Comparison of ENCODE assay signal across 8 cellular contexts in the genomic region with DNA sequence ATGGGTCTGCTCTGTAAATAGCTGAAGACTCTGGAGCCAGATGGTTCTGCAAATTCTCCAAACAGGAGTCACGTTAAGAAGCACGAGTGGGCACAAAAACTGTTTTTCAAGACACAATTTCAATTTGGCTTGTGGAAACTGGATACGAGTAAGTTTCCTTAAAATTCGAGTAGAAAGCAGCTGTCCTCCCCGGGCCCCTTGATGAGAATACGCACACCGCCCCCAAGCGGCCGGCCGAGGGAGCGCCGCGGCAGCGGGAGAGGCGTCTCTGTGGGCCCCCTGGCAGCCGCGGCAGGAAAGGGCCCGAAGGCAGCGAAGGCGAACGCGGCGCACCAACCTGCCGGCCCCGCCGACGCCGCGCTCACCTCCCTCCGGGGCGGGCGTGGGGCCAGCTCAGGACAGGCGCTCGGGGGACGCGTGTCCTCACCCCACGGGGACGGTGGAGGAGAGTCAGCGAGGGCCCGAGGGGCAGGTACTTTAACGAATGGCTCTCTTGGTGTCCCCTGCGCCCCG. TPM values are rescaled to one million over a fixed set of nuclear protein-coding genes. Genes with fewer than 3 reads are reported as not detected.
DNase-seq lines count a peak whose midpoint lies in the region; ATAC-seq, FAIRE-seq and TF ChIP-seq lines count a peak whose summit lies in the region.

No MANE protein-coding gene starts in this region.

- H4K5ac ChIP-seq in IMR-90 (ENCODE audit: low read depth, low read length) = peak overlapping the region; percentile 54

- CTCF ChIA-PET in IMR-90 (lab: Yijun Ruan, JAX) = interaction anchor here (0.6 to 1.8 kb wide), 11 partner anchors 52 to 610 kb away, joined by 3 to 13 read pairs (median 3); no protein-coding TSS in a partner anchor

- H3K4me3 ChIP-seq in IMR-90 (ENCODE audit: insufficient read depth, low read depth, low read length) = peak overlapping the region; percentile 46
- peak overlapping the region; percentile 52 to 96 (median 76) for H3K4me3 ChIP-seq in fibroblast of lung (replicated peaks in 1 of 4; ENCODE audit: control extremely low read depth in 1 of 4, insufficient read depth in 1 of 4, low read depth in 3 of 4, low read length in 4 of 4)

- WGBS in IMR-90 (ENCODE audit: extremely low coverage in 2 of 2, insufficient read length in 1 of 2), 2 experiments = 0% methylated on average over 27 of the region's 43 CpGs; no CpG with 5 or more reads in 1 of the 2 experiments

- peak overlapping the region; percentile 37 to 76 for H3K27ac Mint-ChIP-seq in natural killer cell
- no peak overlapping the region for H3K27ac Mint-ChIP-seq in stimulated activated effector memory CD8-positive, alpha-beta T cell treated with anti-CD3 and anti-CD28 coated beads, Interleukin-12 subunit alpha, Interleukin-12 subunit beta, amount 100 ng/mL, for 72 hours

- FAIRE-seq in RCC 7860 (lab: Jason Lieb, UNC) = no peak

- peaks cover 8 to 22% of the 10 kb centered on the region in 2 donors for H3K27me3 Mint-ChIP-seq in natural killer cell (ENCODE audit: low read depth in 2 of 2)

- DNase-seq in CMK (ENCODE audit: low read depth) (peak; percentile 47), IMR-90 (peak; percentile 98), RCC 7860 (ENCODE audit: low spot score) (peak; percentile 71), fibroblast of lung (ENCODE audit: low read depth in 2 of 2) (peak; percentile 94 to 97), natural killer cell (peak; percentile 94)
- peak; percentile 73 to 81 for DNase-seq in activated T-helper 1 cell treated with anti-CD3 and anti-CD28 coated beads, Interleukin-2, amount 50 U/mL, for 16 hours (ENCODE audit: low read depth in 1 of 2, low spot score in 1 of 2)
- peak; percentile 95 for DNase-seq in stimulated activated effector memory CD8-positive, alpha-beta T cell treated with anti-CD3 and anti-CD28 coated beads, Interleukin-12 subunit alpha, Interleukin-12 subunit beta, amount 100 ng/mL, for 72 hours (ENCODE audit: low spot score in 2 of 2)

- H2BK20ac ChIP-seq in IMR-90 (ENCODE audit: low read depth, low read length) = peak overlapping the region; percentile 78

- BruUV-seq in IMR-90 (replicated peaks; lab: Mats Ljungman, UMichigan) = no TSS peak

- H3K4me1 ChIP-seq in IMR-90 (ENCODE audit: control insufficient read depth, insufficient read depth, low read length) (peaks cover 8% of the 10 kb centered on the region), fibroblast of lung (ENCODE audit: control insufficient read depth, extremely low read depth, insufficient read depth, low read length) (peaks cover 11% of the 10 kb centered on the region)

- no peaks in the 10 kb centered on the region for H3K9me3 Mint-ChIP-seq in natural killer cell
- no peaks in the 10 kb centered on the region for H3K9me3 Mint-ChIP-seq in stimulated activated effector memory CD8-positive, alpha-beta T cell treated with anti-CD3 and anti-CD28 coated beads, Interleukin-12 subunit alpha, Interleukin-12 subunit beta, amount 100 ng/mL, for 72 hours

- H2AK5ac ChIP-seq in IMR-90 (ENCODE audit: low read depth, low read length) = peak overlapping the region; percentile 46

- H3K27me3 ChIP-seq in IMR-90 (ENCODE audit: control insufficient read depth, insufficient read depth, low read length) = no peaks in the 10 kb centered on the region
- no peaks in the 10 kb centered on the region for H3K27me3 ChIP-seq in fibroblast of lung (ENCODE audit: control insufficient read depth, insufficient read depth, low read length)

- intact Hi-C loops in IMR-90 (cut with micrococcal nuclease) (loop anchor here (1.0 to 5.0 kb wide), 9 partner anchors 176 to 872 kb away; no protein-coding TSS in a partner anchor), natural killer cell (cut with micrococcal nuclease) (loop anchor here (1.0 to 10.0 kb wide), 5 partner anchors 177 to 1105 kb away; no protein-coding TSS in a partner anchor)

- POLR2A ChIA-PET in IMR-90 (lab: Charles Lee; ENCODE audit: unreplicated experiment) = interaction anchor here (0.6 to 2.7 kb wide), 20 partner anchors 25 to 763 kb away, joined by 3 to 23 read pairs (median 4); no protein-coding TSS in a partner anchor

- peak; percentile 99 for TF ChIP-seq CTCF in IMR-90 (conservative IDR thresholded peaks at IDR 0.05; ENCODE audit: low read depth, low read length)
- TF ChIP-seq CTCF in fibroblast of lung (conservative IDR thresholded peaks at IDR 0.05 in 1 of 2, IDR thresholded peaks at IDR 0.05 in 1 of 2; ENCODE audit: low read depth in 1 of 2, low read length in 2 of 2) = peak; percentile 64 to 97
- peak; percentile 98 for TF ChIP-seq CTCF in natural killer cell (IDR thresholded peaks at IDR 0.05)

- H4K20me1 ChIP-seq in IMR-90 (ENCODE audit: insufficient read depth, low read length) = peaks cover 42% of the 10 kb centered on the region
- peaks cover 7% of the 10 kb centered on the region for H4K20me1 ChIP-seq in fibroblast of lung (ENCODE audit: control insufficient read depth, extremely low read depth, insufficient read depth, low read length)

- peak overlapping the region; percentile 98 for H2BK5ac ChIP-seq in IMR-90 (ENCODE audit: low read depth, low read length, poor library complexity, severe bottlenecking)

- H3K9me3 ChIP-seq in IMR-90 (ENCODE audit: control insufficient read depth, insufficient read depth, low read length) (no peaks in the 10 kb centered on the region), fibroblast of lung (ENCODE audit: control insufficient read depth, insufficient read depth, low read depth, low read length) (no peaks in the 10 kb centered on the region)

- peak overlapping the region; percentile 95 for H3K56ac ChIP-seq in IMR-90 (ENCODE audit: extremely low read depth, insufficient read depth, low read length)

- peak overlapping the region; percentile 93 for H3K14ac ChIP-seq in IMR-90 (replicated peaks; ENCODE audit: low read depth, low read length)

- H3K23ac ChIP-seq in IMR-90 (ENCODE audit: low read depth, low read length) = peak overlapping the region; percentile 94

- H2BK15ac ChIP-seq in IMR-90 (ENCODE audit: low read depth, low read length) = peak overlapping the region; percentile 45; the same call in 2 of the 3 replicates

- H2AK9ac ChIP-seq in IMR-90 (replicated peaks; ENCODE audit: low read depth, low read length, poor library complexity) = peak overlapping the region; percentile 88

- H3K4me3 Mint-ChIP-seq in natural killer cell = peak overlapping the region; percentile 78
- peak overlapping the region; percentile 63 for H3K4me3 Mint-ChIP-seq in stimulated activated effector memory CD8-positive, alpha-beta T cell treated with anti-CD3 and anti-CD28 coated beads, Interleukin-12 subunit alpha, Interleukin-12 subunit beta, amount 100 ng/mL, for 72 hours

- H3K79me2 ChIP-seq in fibroblast of lung (ENCODE audit: control insufficient read depth, insufficient read depth, low read length) = peaks cover 42% of the 10 kb centered on the region

- peaks cover 3% of the 10 kb centered on the region for H3K36me3 Mint-ChIP-seq in natural killer cell
- no peaks in the 10 kb centered on the region for H3K36me3 Mint-ChIP-seq in stimulated activated effector memory CD8-positive, alpha-beta T cell treated with anti-CD3 and anti-CD28 coated beads, Interleukin-12 subunit alpha, Interleukin-12 subunit beta, amount 100 ng/mL, for 72 hours

- H3K4me2 ChIP-seq in IMR-90 (ENCODE audit: low read depth, low read length) (peak overlapping the region; percentile 58), fibroblast of lung (ENCODE audit: extremely low read depth, insufficient read depth, low read length) (peak overlapping the region; percentile 98)

- H2AFZ ChIP-seq in IMR-90 (replicated peaks; ENCODE audit: low read length, poor library complexity) (peak overlapping the region; percentile 89), fibroblast of lung (ENCODE audit: low read length) (no peak overlapping the region)

- H3K4me1 Mint-ChIP-seq in natural killer cell = peaks cover 30 to 48% of the 10 kb centered on the region in 2 donors
- H3K4me1 Mint-ChIP-seq in stimulated activated effector memory CD8-positive, alpha-beta T cell treated with anti-CD3 and anti-CD28 coated beads, Interleukin-12 subunit alpha, Interleukin-12 subunit beta, amount 100 ng/mL, for 72 hours = peaks cover 21% of the 10 kb centered on the region

- peaks cover 3 to 38% of the 10 kb centered on the region in 2 experiments; a peak in 3 of 4 replicates for H3K79me1 ChIP-seq in IMR-90 (ENCODE audit: low read depth in 1 of 2, low read length in 2 of 2)

- H3K4ac ChIP-seq in IMR-90 (ENCODE audit: low read depth, low read length) = peak overlapping the region; percentile 94

- peak overlapping the region; percentile 94 for H4K91ac ChIP-seq in IMR-90 (ENCODE audit: insufficient read depth, low read depth, low read length)

- peak overlapping the region; percentile 75 for H3K18ac ChIP-seq in IMR-90 (ENCODE audit: low read depth, low read length)

- peak; percentile 70 for ATAC-seq in GM21447 (IDR thresholded peaks at IDR 0.05; ENCODE audit: unreplicated experiment)
- ATAC-seq in IMR-90 (ENCODE audit: low read depth) = peak; percentile 30
- ATAC-seq in natural killer cell = peak; percentile 93 to 96 (median 94)
- peak; percentile 92 for ATAC-seq in stimulated activated effector memory CD8-positive, alpha-beta T cell treated with anti-CD3 and anti-CD28 coated beads, Interleukin-12 subunit alpha, Interleukin-12 subunit beta, amount 100 ng/mL, for 72 hours

- TF ChIP-seq POLR2A in IMR-90 (IDR thresholded peaks at IDR 0.05; ENCODE audit: low read depth, low read length) = no peak

- TF ChIP-seq RAD21 in IMR-90 (IDR thresholded peaks at IDR 0.05; ENCODE audit: low read length) = peak; percentile 94

- H3K27ac ChIP-seq in IMR-90 (ENCODE audit: insufficient read depth, low read length) (peak overlapping the region; percentile 78), fibroblast of lung (ENCODE audit: insufficient read depth, low read length) (peak overlapping the region; percentile 97)

- dilution Hi-C loops in IMR-90 (cut with HindIII; ENCODE audit: low sequenced_read_pairs, unreplicated experiment) = no loop called here

- H4K8ac ChIP-seq in IMR-90 (ENCODE audit: low read depth in 2 of 2, low read length in 2 of 2) = peak overlapping the region; percentile 71 to 90

- in situ Hi-C loops in IMR-90 (cut with MboI; ENCODE audit: low sequenced_read_pairs) = loop anchor here (5.0 kb wide), 4 partner anchors 408 to 873 kb away; no protein-coding TSS in a partner anchor

- H2BK120ac ChIP-seq in IMR-90 (ENCODE audit: low read depth, low read length) = peak overlapping the region; percentile 97

- H3K9me1 ChIP-seq in IMR-90 (ENCODE audit: insufficient read depth, low read length) = peaks cover 8% of the 10 kb centered on the region; the same call in 1 of the 2 replicates

- H3K36me3 ChIP-seq in IMR-90 (ENCODE audit: control insufficient read depth, insufficient read depth, low read length) = peaks cover 33% of the 10 kb centered on the region
- H3K36me3 ChIP-seq in fibroblast of lung (ENCODE audit: control insufficient read depth, insufficient read depth, low read length) = peaks cover 19% of the 10 kb centered on the region

- H3K9ac ChIP-seq in IMR-90 (ENCODE audit: low read depth, low read length) (peak overlapping the region; percentile 79), fibroblast of lung (ENCODE audit: insufficient read depth, low read length) (peak overlapping the region; percentile 94)

RNA-seq across cellular contexts. Expression of a gene that starts 0.7 kb away (rescaled TPM):
- total RNA-seq in IMR-90 (2012; rRNA removed) (3,217 and 4,071 TPM in 2 replicates), fibroblast of lung (631 and 1,745 TPM in 2 replicates), natural killer cell (10 to 100 TPM; 27.1 to 43.3 (median 38.3) TPM)
- polyA plus RNA-seq in IMR-90 (2012; rRNA removed) (1,562 and 1,711 TPM in 2 replicates), fibroblast of lung (533 and 1,512 TPM in 2 replicates)
- 567 and 904 TPM in 2 replicates for polyA plus RNA-seq in IMR-90 (2012; cell fraction: cytosol; rRNA removed)
- 2,496 and 5,799 TPM in 2 replicates for polyA plus RNA-seq in IMR-90 (2012; cell fraction: nucleus; rRNA removed; ENCODE audit: low replicate concordance)
- polyA plus RNA-seq in fibroblast of lung (2012) = 619 and 1,936 TPM in 2 replicates
- polyA minus RNA-seq in fibroblast of lung (ENCODE audit: low replicate concordance) = 5,982 and 9,421 TPM in 2 replicates

Comparison
In these comparisons a context has a peak if more than half of its experiments do, and no peak if none do; other contexts are left out.
1. Peak in every context shown above with its lines: DNase-seq, ATAC-seq, H3K4me3 ChIP-seq and H3K27ac ChIP-seq.
2. DNase-seq: peak in every context shown above with its lines; median percentile 98 in IMR-90; 96 in fibroblast of lung; 95 in stimulated activated effector memory CD8-positive, alpha-beta T cell treated with anti-CD3 and anti-CD28 coated beads, Interleukin-12 subunit alpha, Interleukin-12 subunit beta, amount 100 ng/mL, for 72 hours; 94 in natural killer cell; 77 in activated T-helper 1 cell treated with anti-CD3 and anti-CD28 coated beads, Interleukin-2, amount 50 U/mL, for 16 hours; 71 in RCC 7860; 47 in CMK.
3. ATAC-seq: peak in every context shown above with its lines; median percentile 94 in natural killer cell; 92 in stimulated activated effector memory CD8-positive, alpha-beta T cell treated with anti-CD3 and anti-CD28 coated beads, Interleukin-12 subunit alpha, Interleukin-12 subunit beta, amount 100 ng/mL, for 72 hours; 70 in GM21447; 30 in IMR-90.
4. RNA of a gene that starts 0.7 kb away (total RNA-seq): 3,217 to 4,071 TPM in IMR-90 and 631 to 1,745 TPM in fibroblast of lung; 27.1 to 43.3 TPM in natural killer cell; every median in the first group is over 10 times any median in the second.